Comparison of ENCODE assay signal across 1 cellular context in the genomic region with DNA sequence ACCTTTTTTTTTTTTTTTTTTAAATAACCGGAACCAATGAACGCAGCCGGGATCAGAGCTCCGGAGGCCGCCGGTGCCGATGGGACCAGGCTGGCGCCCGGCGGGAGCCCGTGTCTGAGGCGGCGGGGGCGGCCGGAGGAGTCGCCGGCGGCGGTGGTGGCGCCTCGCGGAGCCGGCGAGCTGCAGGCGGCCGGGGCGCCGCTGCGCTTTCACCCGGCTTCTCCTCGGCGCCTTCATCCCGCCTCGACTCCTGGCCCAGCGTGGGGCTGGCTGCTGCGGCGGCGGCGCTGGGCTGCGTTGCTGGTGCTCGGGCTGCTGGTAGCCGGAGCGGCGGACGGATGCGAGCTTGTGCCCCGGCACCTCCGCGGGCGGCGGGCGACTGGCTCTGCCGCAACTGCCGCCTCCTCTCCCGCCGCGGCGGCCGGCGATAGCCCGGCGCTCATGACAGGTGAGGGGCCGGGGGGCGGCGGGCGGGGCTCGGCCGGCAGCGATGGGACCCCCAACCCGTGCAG.
TF ChIP-seq lines count a peak whose summit lies in the region.

No MANE protein-coding gene starts in this region.

TF ChIP-seq in WTC11, 78 proteins besides CTCF, POLR2A, EP300 and RAD21 (continued from another document):
- TF ChIP-seq ZBTB21 (CRISPR knock-in tag; IDR thresholded peaks at IDR 0.05; ENCODE audit: borderline replicate concordance) (no peak), JUN (CRISPR knock-in tag; IDR thresholded peaks at IDR 0.05) (no peak), ZNF317 (CRISPR knock-in tag; IDR thresholded peaks at IDR 0.05; ENCODE audit: borderline replicate concordance, low read depth) (no peak), EMX1 (CRISPR knock-in tag; IDR thresholded peaks at IDR 0.05) (no peak), ZNF232 (CRISPR knock-in tag; IDR thresholded peaks at IDR 0.05) (peak; percentile 75; the same call in 1 of the 2 replicates), E2F1 (CRISPR knock-in tag; IDR thresholded peaks at IDR 0.05) (no peak), SP1 (CRISPR knock-in tag; conservative IDR thresholded peaks at IDR 0.05) (no peak), SMAD4 (CRISPR knock-in tag; IDR thresholded peaks at IDR 0.05) (no peak), NFATC4 (CRISPR knock-in tag; IDR thresholded peaks at IDR 0.05) (no peak)
